ENCODE assay signal across 19 cellular contexts in genomic region chr11:70527429-70528045, GRCh38.
DNase-seq lines count a peak whose midpoint lies in the region; ATAC-seq and TF ChIP-seq lines count a peak whose summit lies in the region.
"Had no signal": no experiment of that assay in that cellular context is flagged by ENCODE, and none has a peak within 500 bp of the region (broad histone marks: within the 10 kb centered on the region; RNA-seq: fewer than 3 reads in every experiment).

No MANE protein-coding gene starts in this region.

- H3K4me3 Mint-ChIP-seq in brain: no peak overlapping the region
- H3K4me3 Mint-ChIP-seq: CD8-positive, alpha-beta memory T cell had no signal

- peak in 2 of 3 donors; percentile 28 for DNase-seq in right cardiac atrium
- DNase-seq in heart right ventricle: no peak
- DNase-seq in NCI-H510A treated with DMSO at 0.1 percent for 48 hours (lab: John Stamatoyannopoulos, UW): peak; percentile 45
- DNase-seq in posterior vena cava (ENCODE audit: low spot score): peak; percentile 45
- no peak for DNase-seq in HPDE6-E6E7 (ENCODE audit: extremely low spot score)
- no peak for DNase-seq in mesendoderm
- DNase-seq: C1 segment of cervical spinal cord; CD8-positive, alpha-beta memory T cell; MM.1S; NCI-H1092 treated with DMSO at 0.1 percent for 48 hours; NCI-H146; NCI-H2081; NCI-H2171 treated with DMSO at 0.1 percent for 48 hours; NCI-H82; PC-3; RPMI8226; SJCRH30 had no signal

- no peak overlapping the region for H3K56ac ChIP-seq in mesendoderm (ENCODE audit: low read length)

- H3K36me3 ChIP-seq in heart right ventricle (no peaks in the 10 kb centered on the region), mesendoderm (ENCODE audit: control insufficient read depth, insufficient read depth, low read length) (no peaks in the 10 kb centered on the region)
- H3K36me3 ChIP-seq: SJCRH30 had no signal

- no peak overlapping the region for H3K27ac ChIP-seq in right cardiac atrium (ENCODE audit: low read length)
- H3K27ac ChIP-seq in heart right ventricle: no peak overlapping the region
- no peak overlapping the region for H3K27ac ChIP-seq in mesendoderm (ENCODE audit: low read depth, low read length)
- H3K27ac ChIP-seq: SJCRH30 had no signal

- no peak overlapping the region for H2BK15ac ChIP-seq in mesendoderm (replicated peaks; ENCODE audit: low read depth)

- no peaks in the 10 kb centered on the region for H3K9me3 ChIP-seq in right cardiac atrium (ENCODE audit: control insufficient read depth, low read length)
- no peaks in the 10 kb centered on the region for H3K9me3 ChIP-seq in heart right ventricle
- H3K9me3 ChIP-seq: SJCRH30 had no signal

- intact Hi-C loops in right cardiac atrium (cut with DNase I): no loop called here
- intact Hi-C loops in heart right ventricle (cut with DNase I): no loop called here
- intact Hi-C loops in posterior vena cava (cut with DNase I): no loop called here

- H3K27me3 ChIP-seq in right cardiac atrium (ENCODE audit: control insufficient read depth, insufficient read depth): no peaks in the 10 kb centered on the region
- H3K27me3 ChIP-seq in heart right ventricle: peaks cover 0 to 10% (median 3%) of the 10 kb centered on the region in 7 donors
- H3K27me3 ChIP-seq in mesendoderm (ENCODE audit: insufficient read depth, low read length, poor library complexity): no peaks in the 10 kb centered on the region
- H3K27me3 ChIP-seq: SJCRH30 had no signal

- 66% methylated on average over 10 of the region's 10 CpGs for WGBS in right cardiac atrium
- 73 to 74% methylated on average over 10 of the region's 10 CpGs for WGBS in heart right ventricle, 2 donors
- no CpG with 5 or more reads among the region's 10 CpGs for WGBS in mesendoderm (ENCODE audit: extremely low coverage, insufficient coverage, low lambda C conversion rate)

- no peak overlapping the region for H3K9ac ChIP-seq in mesendoderm (ENCODE audit: low read length)

- H3K23ac ChIP-seq in mesendoderm (ENCODE audit: low read length): no peak overlapping the region

- H3K9me3 Mint-ChIP-seq in brain: peaks cover 0 to 5% (median 0%) of the 10 kb centered on the region in 5 experiments

- no peak overlapping the region for H2AK5ac ChIP-seq in mesendoderm (ENCODE audit: low read length)

- H3K4ac ChIP-seq in mesendoderm (ENCODE audit: low read depth, low read length): no peak overlapping the region

- H3K4me3 ChIP-seq in right cardiac atrium (ENCODE audit: low read length): no peak overlapping the region
- H3K4me3 ChIP-seq in heart right ventricle: no peak overlapping the region
- no peak overlapping the region for H3K4me3 ChIP-seq in mesendoderm (ENCODE audit: low read length)
- H3K4me3 ChIP-seq: SJCRH30 had no signal

- no peak overlapping the region for H3K4me2 ChIP-seq in mesendoderm (ENCODE audit: low read length)

- H4K5ac ChIP-seq in mesendoderm (ENCODE audit: low read length): no peak overlapping the region

- H3K4me1 Mint-ChIP-seq in brain: peaks cover 81% of the 10 kb centered on the region
- H3K4me1 Mint-ChIP-seq: CD8-positive, alpha-beta memory T cell had no signal

- no peaks in the 10 kb centered on the region for H3K79me2 ChIP-seq in mesendoderm (ENCODE audit: control insufficient read depth, insufficient read depth, low read length)

- TF ChIP-seq CTCF in heart right ventricle (IDR thresholded peaks at IDR 0.05): no peak
- TF ChIP-seq CTCF in brain (conservative IDR thresholded peaks at IDR 0.05): no peak

- no peak overlapping the region for H2BK120ac ChIP-seq in mesendoderm (ENCODE audit: low read depth, low read length)

- no peak overlapping the region for H3K18ac ChIP-seq in mesendoderm (ENCODE audit: low read length)

- H3K4me1 ChIP-seq in right cardiac atrium (ENCODE audit: control insufficient read depth, insufficient read depth, low read length) (no peaks in the 10 kb centered on the region), heart right ventricle (peaks cover 0 to 4% (median 0%) of the 10 kb centered on the region in 9 donors), mesendoderm (ENCODE audit: control insufficient read depth, low read depth, low read length) (peaks cover 14% of the 10 kb centered on the region)

- H3K27ac Mint-ChIP-seq in brain: peak overlapping the region in 3 of 5 experiments; percentile 24 to 100 (median 91)
- H3K27ac Mint-ChIP-seq: CD8-positive, alpha-beta memory T cell had no signal

- no peaks in the 10 kb centered on the region for H3K36me3 Mint-ChIP-seq in brain
- H3K36me3 Mint-ChIP-seq: CD8-positive, alpha-beta memory T cell had no signal

- H3K79me1 ChIP-seq in mesendoderm (ENCODE audit: low read length): no peaks in the 10 kb centered on the region

- H4K8ac ChIP-seq in mesendoderm (ENCODE audit: low read depth, low read length): no peak overlapping the region

- H2BK5ac ChIP-seq in mesendoderm (ENCODE audit: low read length): no peak overlapping the region

- ATAC-seq in right cardiac atrium (no peak), heart right ventricle (no peak), HG03175 (IDR thresholded peaks at IDR 0.05; ENCODE audit: unreplicated experiment) (no peak)
- ATAC-seq: PC-3 had no signal

- H3K27me3 Mint-ChIP-seq in brain: peaks cover 5% of the 10 kb centered on the region

Comparison
In these comparisons a context has a peak if more than half of its experiments do, and no peak if none do; other contexts are left out.
1. DNase-seq: peak in right cardiac atrium (2 of 3), NCI-H510A treated with DMSO at 0.1 percent for 48 hours (single experiment) and posterior vena cava (single experiment); none in heart right ventricle (0 of 2), HPDE6-E6E7 (single experiment) and mesendoderm (single experiment).